ENCODE assay signal across 22 cellular contexts in the genomic region with DNA sequence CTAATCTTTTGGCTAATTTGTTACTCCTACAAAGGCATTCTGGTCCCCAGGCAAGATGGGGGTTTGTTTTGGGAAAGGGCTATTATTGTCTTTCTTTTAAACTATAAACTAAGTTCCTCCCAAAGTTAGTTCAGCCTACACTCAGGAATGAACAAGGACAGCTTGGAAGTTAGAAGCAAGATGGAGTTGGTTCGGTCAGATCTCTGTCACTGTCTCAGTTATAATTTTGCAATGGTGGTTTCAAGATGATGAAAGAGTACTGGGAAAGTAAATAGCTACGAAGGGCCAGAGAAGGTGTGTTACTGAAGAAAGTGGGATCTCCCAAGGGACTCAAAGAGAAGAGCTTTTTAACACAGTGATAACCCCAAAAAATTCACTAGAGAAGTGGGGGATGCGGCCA. TPM values are rescaled to one million over a fixed set of nuclear protein-coding genes. Genes with fewer than 3 reads are reported as not detected.
DNase-seq lines count a peak whose midpoint lies in the region; ATAC-seq, FAIRE-seq and TF ChIP-seq lines count a peak whose summit lies in the region.
"Had no signal": no experiment of that assay in that cellular context is flagged by ENCODE, and none has a peak within 500 bp of the region (broad histone marks: within the 10 kb centered on the region; RNA-seq: fewer than 3 reads in every experiment).

No MANE protein-coding gene starts in this region.

- H3K4me3 Mint-ChIP-seq in MCF 10A (ENCODE audit: unreplicated experiment) (no peak overlapping the region), WTC11 (no peak overlapping the region), nephron (peak overlapping the region in 1 of 3 experiments; percentile 1)
- H3K4me3 Mint-ChIP-seq: CD8-positive, alpha-beta T cell had no signal

- H3K27me3 Mint-ChIP-seq in MCF 10A (ENCODE audit: insufficient read depth, unreplicated experiment) (no peaks in the 10 kb centered on the region), WTC11 (ENCODE audit: low read depth) (no peaks in the 10 kb centered on the region; the same call in 1 of the 2 replicates), nephron (ENCODE audit: low read depth) (no peaks in the 10 kb centered on the region)

- H3K27ac Mint-ChIP-seq in MCF 10A (ENCODE audit: low read depth, unreplicated experiment) = peak overlapping the region; percentile 54
- peak overlapping the region; percentile 7; the same call in 1 of the 2 replicates for H3K27ac Mint-ChIP-seq in WTC11
- H3K27ac Mint-ChIP-seq in nephron = peak overlapping the region in 2 of 3 experiments; percentile 20 to 52
- H3K27ac Mint-ChIP-seq: CD8-positive, alpha-beta T cell had no signal

- no TSS peak for BruUV-seq in MCF 10A (replicated peaks; lab: Mats Ljungman, UMichigan)
- no TSS peak for BruUV-seq in mammary epithelial cell (replicated peaks; lab: Mats Ljungman, UMichigan)

- POLR2A ChIA-PET in MCF 10A (lab: Yijun Ruan, JAX) = interaction anchor here (0.9 to 10.6 kb wide), 6 partner anchors 8 to 779 kb away, joined by 3 to 190 read pairs (median 8); a partner anchor contains a TSS
- POLR2A ChIA-PET in WTC11 (lab: Charles Lee) = no interaction called here

- H3K4me3 ChIP-seq in mammary epithelial cell (replicated peaks in 1 of 3; ENCODE audit: insufficient read depth in 1 of 3, low read depth in 2 of 3, low read length in 3 of 3) = no peak overlapping the region
- H3K4me3 ChIP-seq: BLaER1 had no signal

- H3K36me3 Mint-ChIP-seq in MCF 10A (ENCODE audit: insufficient read depth, unreplicated experiment) (peaks cover 28% of the 10 kb centered on the region), WTC11 (peaks cover 33% of the 10 kb centered on the region), nephron (ENCODE audit: low read depth) (peaks cover 21% of the 10 kb centered on the region)

- intact Hi-C loops in MCF 10A (cut with micrococcal nuclease) = loop anchor here (10.0 kb wide), 1 partner anchor 104 kb away; a partner anchor contains a TSS
- intact Hi-C loops in mammary epithelial cell (cut with micrococcal nuclease) = loop anchor here (10.0 kb wide), 1 partner anchor 96 kb away; a partner anchor contains a TSS
- intact Hi-C loops in left ventricle myocardium superior (cut with micrococcal nuclease) = loop anchor here (10.0 kb wide), 1 partner anchor 126 kb away; a partner anchor contains a TSS

- DNase-seq in MCF 10A (ENCODE audit: unreplicated experiment) (no peak), mammary epithelial cell (no peak), WTC11 (ENCODE audit: low spot score) (no peak), urothelium cell line (ENCODE audit: low spot score) (no peak), left ventricle myocardium superior (no peak)
- DNase-seq: CD8-positive, alpha-beta T cell; DMS79; NCI-H1417; NCI-H187; NCI-H226; NCI-H524; NCI-H82; SIG-M5 had no signal

- TF ChIP-seq CTCF in MCF 10A (IDR thresholded peaks at IDR 0.05; ENCODE audit: unreplicated experiment) (no peak), mammary epithelial cell (conservative IDR thresholded peaks at IDR 0.05 in 1 of 2, IDR thresholded peaks at IDR 0.05 in 1 of 2; ENCODE audit: extremely low read depth in 1 of 2, insufficient read depth in 1 of 2, low read depth in 1 of 2, low read length in 2 of 2) (no peak), WTC11 (IDR thresholded peaks at IDR 0.05) (no peak), nephron (IDR thresholded peaks at IDR 0.05; ENCODE audit: unreplicated experiment in 3 of 3) (no peak)

- H3K9me3 ChIP-seq in mammary epithelial cell (replicated peaks; ENCODE audit: insufficient read depth, low read length) = no peaks in the 10 kb centered on the region

- H3K4me1 ChIP-seq in mammary epithelial cell (ENCODE audit: insufficient read depth, low read length) = peaks cover 28% of the 10 kb centered on the region

- no peak overlapping the region for H3K9ac ChIP-seq in mammary epithelial cell (ENCODE audit: insufficient read depth, low read length)
- H3K9ac ChIP-seq: BLaER1, KMS-11 had no signal

- no peak overlapping the region for H3K4me2 ChIP-seq in mammary epithelial cell (ENCODE audit: insufficient read depth, low read depth, low read length)
- H3K4me2 ChIP-seq: KMS-11 had no signal

- no peaks in the 10 kb centered on the region for H3K27me3 ChIP-seq in mammary epithelial cell (ENCODE audit: insufficient read depth, low read length)
- H3K27me3 ChIP-seq: BLaER1 had no signal

- no peak overlapping the region for H3K27ac ChIP-seq in mammary epithelial cell (ENCODE audit: insufficient read depth, low read depth, low read length)
- H3K27ac ChIP-seq: BLaER1, KMS-11 had no signal

- H3K79me2 ChIP-seq in mammary epithelial cell (ENCODE audit: insufficient read depth, low read length) = peaks cover 24% of the 10 kb centered on the region

- dilution Hi-C loops in mammary epithelial cell (cut with HindIII; ENCODE audit: low sequenced_read_pairs) = no loop called here

- 97% methylated on average over 3 of the region's 3 CpGs for WGBS in mammary epithelial cell (ENCODE audit: low coverage, missing lambda C conversion rate)

- CTCF ChIA-PET in MCF 10A (lab: Yijun Ruan, JAX) (interaction anchor here (0.6 to 1.2 kb wide), 5 partner anchors 12 to 139 kb away, joined by 3 to 4 read pairs (median 4); no protein-coding TSS in a partner anchor), mammary epithelial cell (lab: Charles Lee; ENCODE audit: low non-redundant PET) (no interaction called here), WTC11 (lab: Charles Lee) (interaction anchor here (0.7 to 1.7 kb wide), 5 partner anchors 10 to 123 kb away, joined by 3 to 5 read pairs (median 4); a partner anchor contains a TSS)

- H2AFZ ChIP-seq in mammary epithelial cell (ENCODE audit: low read depth, low read length) = no peak overlapping the region

- no peak for FAIRE-seq in urothelium cell line (lab: Jason Lieb, UNC)
- FAIRE-seq: D721Med, GM12892, GM18507, H54 had no signal

- in situ Hi-C loops in mammary epithelial cell (cut with MboI; ENCODE audit: low sequenced_read_pairs in 2 of 2) = no loop called here

- ATAC-seq in WTC11 = no peak
- ATAC-seq in left ventricle myocardium superior = no peak
- no peak for ATAC-seq in GM18873 (IDR thresholded peaks at IDR 0.05; ENCODE audit: low FRiP score, unreplicated experiment)
- ATAC-seq: CD8-positive, alpha-beta T cell had no signal

- H3K9me3 Mint-ChIP-seq in MCF 10A (ENCODE audit: unreplicated experiment) = no peaks in the 10 kb centered on the region
- H3K9me3 Mint-ChIP-seq in WTC11 = peaks cover 5% of the 10 kb centered on the region
- H3K9me3 Mint-ChIP-seq in nephron = no peaks in the 10 kb centered on the region
- H3K9me3 Mint-ChIP-seq: CD8-positive, alpha-beta T cell had no signal

- peaks cover 35% of the 10 kb centered on the region for H3K4me1 Mint-ChIP-seq in MCF 10A (ENCODE audit: insufficient read depth, unreplicated experiment)
- peaks cover 33% of the 10 kb centered on the region for H3K4me1 Mint-ChIP-seq in WTC11
- peaks cover 49% of the 10 kb centered on the region for H3K4me1 Mint-ChIP-seq in nephron

- H4K20me1 ChIP-seq in mammary epithelial cell (ENCODE audit: insufficient read depth, low read length) = no peaks in the 10 kb centered on the region

- peaks cover 8% of the 10 kb centered on the region for H3K36me3 ChIP-seq in mammary epithelial cell (ENCODE audit: insufficient read depth, low read length)

TF ChIP-seq in WTC11, 78 proteins besides CTCF, POLR2A, EP300 and RAD21:
- TF ChIP-seq, protein P1, sequence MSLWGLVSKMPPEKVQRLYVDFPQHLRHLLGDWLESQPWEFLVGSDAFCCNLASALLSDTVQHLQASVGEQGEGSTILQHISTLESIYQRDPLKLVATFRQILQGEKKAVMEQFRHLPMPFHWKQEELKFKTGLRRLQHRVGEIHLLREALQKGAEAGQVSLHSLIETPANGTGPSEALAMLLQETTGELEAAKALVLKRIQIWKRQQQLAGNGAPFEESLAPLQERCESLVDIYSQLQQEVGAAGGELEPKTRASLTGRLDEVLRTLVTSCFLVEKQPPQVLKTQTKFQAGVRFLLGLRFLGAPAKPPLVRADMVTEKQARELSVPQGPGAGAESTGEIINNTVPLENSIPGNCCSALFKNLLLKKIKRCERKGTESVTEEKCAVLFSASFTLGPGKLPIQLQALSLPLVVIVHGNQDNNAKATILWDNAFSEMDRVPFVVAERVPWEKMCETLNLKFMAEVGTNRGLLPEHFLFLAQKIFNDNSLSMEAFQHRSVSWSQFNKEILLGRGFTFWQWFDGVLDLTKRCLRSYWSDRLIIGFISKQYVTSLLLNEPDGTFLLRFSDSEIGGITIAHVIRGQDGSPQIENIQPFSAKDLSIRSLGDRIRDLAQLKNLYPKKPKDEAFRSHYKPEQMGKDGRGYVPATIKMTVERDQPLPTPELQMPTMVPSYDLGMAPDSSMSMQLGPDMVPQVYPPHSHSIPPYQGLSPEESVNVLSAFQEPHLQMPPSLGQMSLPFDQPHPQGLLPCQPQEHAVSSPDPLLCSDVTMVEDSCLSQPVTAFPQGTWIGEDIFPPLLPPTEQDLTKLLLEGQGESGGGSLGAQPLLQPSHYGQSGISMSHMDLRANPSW (CRISPR knock-in tag; conservative IDR thresholded peaks at IDR 0.05; ENCODE audit: low read depth) = no peak
- TF ChIP-seq NFATC4 (CRISPR knock-in tag; IDR thresholded peaks at IDR 0.05) (no peak), NFYB (CRISPR knock-in tag; conservative IDR thresholded peaks at IDR 0.05; ENCODE audit: low read depth) (no peak), ESRRA (CRISPR knock-in tag; IDR thresholded peaks at IDR 0.05; ENCODE audit: borderline replicate concordance) (no peak), ELF4 (CRISPR knock-in tag; IDR thresholded peaks at IDR 0.05; ENCODE audit: low read depth) (no peak), GTF2I (CRISPR knock-in tag; conservative IDR thresholded peaks at IDR 0.05) (no peak)
- TF ChIP-seq, protein P2, sequence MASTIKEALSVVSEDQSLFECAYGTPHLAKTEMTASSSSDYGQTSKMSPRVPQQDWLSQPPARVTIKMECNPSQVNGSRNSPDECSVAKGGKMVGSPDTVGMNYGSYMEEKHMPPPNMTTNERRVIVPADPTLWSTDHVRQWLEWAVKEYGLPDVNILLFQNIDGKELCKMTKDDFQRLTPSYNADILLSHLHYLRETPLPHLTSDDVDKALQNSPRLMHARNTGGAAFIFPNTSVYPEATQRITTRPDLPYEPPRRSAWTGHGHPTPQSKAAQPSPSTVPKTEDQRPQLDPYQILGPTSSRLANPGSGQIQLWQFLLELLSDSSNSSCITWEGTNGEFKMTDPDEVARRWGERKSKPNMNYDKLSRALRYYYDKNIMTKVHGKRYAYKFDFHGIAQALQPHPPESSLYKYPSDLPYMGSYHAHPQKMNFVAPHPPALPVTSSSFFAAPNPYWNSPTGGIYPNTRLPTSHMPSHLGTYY (CRISPR knock-in tag; IDR thresholded peaks at IDR 0.05) = no peak

RNA-seq across cellular contexts. Expression of a gene that starts 10.3 kb away (rescaled TPM):
- 0.14 and 0.15 TPM in 2 replicates for total RNA-seq in MCF 10A (2022)
- under 1 TPM in 1 of 2 donors, not detected in 1; 0.17 TPM for total RNA-seq in mammary epithelial cell
- 0.02 TPM for polyA plus RNA-seq in mammary epithelial cell
- polyA minus RNA-seq in mammary epithelial cell = not detected
- total RNA-seq in WTC11 (2021) = 0.41 to 0.48 TPM (median 0.46 TPM) in 3 replicates
- total RNA-seq in left ventricle myocardium superior = 1.3 TPM
- total RNA-seq: RPMI7951 had no signal

RNA-seq across cellular contexts. Expression of a gene that starts 10.9 kb away (rescaled TPM):
- total RNA-seq in MCF 10A (2022) (35.1 and 36.2 TPM in 2 replicates), mammary epithelial cell (10 to 100 TPM; 73.2 to 75.6 TPM), WTC11 (2021) (30.7 to 32.7 TPM (median 32.0 TPM) in 3 replicates), left ventricle myocardium superior (36.7 TPM)
- 66.2 TPM for polyA plus RNA-seq in mammary epithelial cell
- 107 TPM for polyA minus RNA-seq in mammary epithelial cell
